In the genomic region with DNA sequence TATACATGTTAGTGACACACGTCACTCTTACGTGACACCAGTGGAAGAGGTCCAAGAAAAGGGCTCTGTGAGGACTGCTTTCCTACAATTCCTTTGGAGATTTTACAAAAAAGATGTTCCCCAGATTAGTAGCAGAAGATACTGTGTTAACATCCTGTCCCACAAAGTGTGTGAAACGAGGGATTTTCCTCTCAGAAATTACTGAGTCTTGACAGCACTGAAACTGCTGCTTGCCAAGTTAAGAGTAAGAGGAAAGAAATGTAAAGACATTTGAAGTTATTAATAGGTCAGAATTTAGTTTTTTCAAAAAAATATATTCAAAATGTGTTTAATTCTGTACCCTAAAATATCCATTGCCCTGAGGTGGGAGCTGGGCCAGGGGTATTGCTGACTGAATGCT, we compare ENCODE assay signal across 1 cellular context.
TF ChIP-seq lines count a peak whose summit lies in the region.

No MANE protein-coding gene starts in this region.

TF ChIP-seq in SK-N-SH, 30 proteins besides CTCF, POLR2A, EP300 and RAD21 (continued from another document):
- TF ChIP-seq, protein P1, sequence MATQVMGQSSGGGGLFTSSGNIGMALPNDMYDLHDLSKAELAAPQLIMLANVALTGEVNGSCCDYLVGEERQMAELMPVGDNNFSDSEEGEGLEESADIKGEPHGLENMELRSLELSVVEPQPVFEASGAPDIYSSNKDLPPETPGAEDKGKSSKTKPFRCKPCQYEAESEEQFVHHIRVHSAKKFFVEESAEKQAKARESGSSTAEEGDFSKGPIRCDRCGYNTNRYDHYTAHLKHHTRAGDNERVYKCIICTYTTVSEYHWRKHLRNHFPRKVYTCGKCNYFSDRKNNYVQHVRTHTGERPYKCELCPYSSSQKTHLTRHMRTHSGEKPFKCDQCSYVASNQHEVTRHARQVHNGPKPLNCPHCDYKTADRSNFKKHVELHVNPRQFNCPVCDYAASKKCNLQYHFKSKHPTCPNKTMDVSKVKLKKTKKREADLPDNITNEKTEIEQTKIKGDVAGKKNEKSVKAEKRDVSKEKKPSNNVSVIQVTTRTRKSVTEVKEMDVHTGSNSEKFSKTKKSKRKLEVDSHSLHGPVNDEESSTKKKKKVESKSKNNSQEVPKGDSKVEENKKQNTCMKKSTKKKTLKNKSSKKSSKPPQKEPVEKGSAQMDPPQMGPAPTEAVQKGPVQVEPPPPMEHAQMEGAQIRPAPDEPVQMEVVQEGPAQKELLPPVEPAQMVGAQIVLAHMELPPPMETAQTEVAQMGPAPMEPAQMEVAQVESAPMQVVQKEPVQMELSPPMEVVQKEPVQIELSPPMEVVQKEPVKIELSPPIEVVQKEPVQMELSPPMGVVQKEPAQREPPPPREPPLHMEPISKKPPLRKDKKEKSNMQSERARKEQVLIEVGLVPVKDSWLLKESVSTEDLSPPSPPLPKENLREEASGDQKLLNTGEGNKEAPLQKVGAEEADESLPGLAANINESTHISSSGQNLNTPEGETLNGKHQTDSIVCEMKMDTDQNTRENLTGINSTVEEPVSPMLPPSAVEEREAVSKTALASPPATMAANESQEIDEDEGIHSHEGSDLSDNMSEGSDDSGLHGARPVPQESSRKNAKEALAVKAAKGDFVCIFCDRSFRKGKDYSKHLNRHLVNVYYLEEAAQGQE (IDR thresholded peaks at IDR 0.05; ENCODE audit: low read depth, low read length) = no peak
- TF ChIP-seq JUND (IDR thresholded peaks at IDR 0.05) (peak; percentile 38; the same call in 1 of the 2 replicates), TAF1 (IDR thresholded peaks at IDR 0.05; ENCODE audit: borderline replicate concordance, low read depth, low read length) (no peak), NFIC (IDR thresholded peaks at IDR 0.05; ENCODE audit: borderline replicate concordance) (peak; percentile 66; the same call in 1 of the 2 replicates), MXI1 (IDR thresholded peaks at IDR 0.05; ENCODE audit: low read depth, low read length) (no peak), MEF2A (IDR thresholded peaks at IDR 0.05; ENCODE audit: borderline replicate concordance, low read depth) (0 out of 2 replicates have a peak, but pooled peaks have one; percentile 28), FOXM1 (IDR thresholded peaks at IDR 0.05; ENCODE audit: low read depth) (no peak)
- TF ChIP-seq, protein P2, sequence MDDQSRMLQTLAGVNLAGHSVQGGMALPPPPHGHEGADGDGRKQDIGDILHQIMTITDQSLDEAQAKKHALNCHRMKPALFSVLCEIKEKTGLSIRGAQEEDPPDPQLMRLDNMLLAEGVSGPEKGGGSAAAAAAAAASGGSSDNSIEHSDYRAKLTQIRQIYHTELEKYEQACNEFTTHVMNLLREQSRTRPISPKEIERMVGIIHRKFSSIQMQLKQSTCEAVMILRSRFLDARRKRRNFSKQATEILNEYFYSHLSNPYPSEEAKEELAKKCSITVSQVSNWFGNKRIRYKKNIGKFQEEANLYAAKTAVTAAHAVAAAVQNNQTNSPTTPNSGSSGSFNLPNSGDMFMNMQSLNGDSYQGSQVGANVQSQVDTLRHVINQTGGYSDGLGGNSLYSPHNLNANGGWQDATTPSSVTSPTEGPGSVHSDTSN (IDR thresholded peaks at IDR 0.05) = peak; percentile 48
- TF ChIP-seq, protein P3, sequence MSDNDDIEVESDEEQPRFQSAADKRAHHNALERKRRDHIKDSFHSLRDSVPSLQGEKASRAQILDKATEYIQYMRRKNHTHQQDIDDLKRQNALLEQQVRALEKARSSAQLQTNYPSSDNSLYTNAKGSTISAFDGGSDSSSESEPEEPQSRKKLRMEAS (IDR thresholded peaks at IDR 0.05; ENCODE audit: low read depth) = no peak
- TF ChIP-seq, protein P4, sequence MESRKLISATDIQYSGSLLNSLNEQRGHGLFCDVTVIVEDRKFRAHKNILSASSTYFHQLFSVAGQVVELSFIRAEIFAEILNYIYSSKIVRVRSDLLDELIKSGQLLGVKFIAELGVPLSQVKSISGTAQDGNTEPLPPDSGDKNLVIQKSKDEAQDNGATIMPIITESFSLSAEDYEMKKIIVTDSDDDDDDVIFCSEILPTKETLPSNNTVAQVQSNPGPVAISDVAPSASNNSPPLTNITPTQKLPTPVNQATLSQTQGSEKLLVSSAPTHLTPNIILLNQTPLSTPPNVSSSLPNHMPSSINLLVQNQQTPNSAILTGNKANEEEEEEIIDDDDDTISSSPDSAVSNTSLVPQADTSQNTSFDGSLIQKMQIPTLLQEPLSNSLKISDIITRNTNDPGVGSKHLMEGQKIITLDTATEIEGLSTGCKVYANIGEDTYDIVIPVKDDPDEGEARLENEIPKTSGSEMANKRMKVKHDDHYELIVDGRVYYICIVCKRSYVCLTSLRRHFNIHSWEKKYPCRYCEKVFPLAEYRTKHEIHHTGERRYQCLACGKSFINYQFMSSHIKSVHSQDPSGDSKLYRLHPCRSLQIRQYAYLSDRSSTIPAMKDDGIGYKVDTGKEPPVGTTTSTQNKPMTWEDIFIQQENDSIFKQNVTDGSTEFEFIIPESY (IDR thresholded peaks at IDR 0.05; ENCODE audit: borderline replicate concordance, low read depth) = no peak
- TF ChIP-seq, protein P5, sequence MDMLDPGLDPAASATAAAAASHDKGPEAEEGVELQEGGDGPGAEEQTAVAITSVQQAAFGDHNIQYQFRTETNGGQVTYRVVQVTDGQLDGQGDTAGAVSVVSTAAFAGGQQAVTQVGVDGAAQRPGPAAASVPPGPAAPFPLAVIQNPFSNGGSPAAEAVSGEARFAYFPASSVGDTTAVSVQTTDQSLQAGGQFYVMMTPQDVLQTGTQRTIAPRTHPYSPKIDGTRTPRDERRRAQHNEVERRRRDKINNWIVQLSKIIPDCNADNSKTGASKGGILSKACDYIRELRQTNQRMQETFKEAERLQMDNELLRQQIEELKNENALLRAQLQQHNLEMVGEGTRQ (IDR thresholded peaks at IDR 0.05; ENCODE audit: borderline replicate concordance, low read depth, low read length) = no peak
